ENCODE assay signal across 1 cellular context in the genomic region with DNA sequence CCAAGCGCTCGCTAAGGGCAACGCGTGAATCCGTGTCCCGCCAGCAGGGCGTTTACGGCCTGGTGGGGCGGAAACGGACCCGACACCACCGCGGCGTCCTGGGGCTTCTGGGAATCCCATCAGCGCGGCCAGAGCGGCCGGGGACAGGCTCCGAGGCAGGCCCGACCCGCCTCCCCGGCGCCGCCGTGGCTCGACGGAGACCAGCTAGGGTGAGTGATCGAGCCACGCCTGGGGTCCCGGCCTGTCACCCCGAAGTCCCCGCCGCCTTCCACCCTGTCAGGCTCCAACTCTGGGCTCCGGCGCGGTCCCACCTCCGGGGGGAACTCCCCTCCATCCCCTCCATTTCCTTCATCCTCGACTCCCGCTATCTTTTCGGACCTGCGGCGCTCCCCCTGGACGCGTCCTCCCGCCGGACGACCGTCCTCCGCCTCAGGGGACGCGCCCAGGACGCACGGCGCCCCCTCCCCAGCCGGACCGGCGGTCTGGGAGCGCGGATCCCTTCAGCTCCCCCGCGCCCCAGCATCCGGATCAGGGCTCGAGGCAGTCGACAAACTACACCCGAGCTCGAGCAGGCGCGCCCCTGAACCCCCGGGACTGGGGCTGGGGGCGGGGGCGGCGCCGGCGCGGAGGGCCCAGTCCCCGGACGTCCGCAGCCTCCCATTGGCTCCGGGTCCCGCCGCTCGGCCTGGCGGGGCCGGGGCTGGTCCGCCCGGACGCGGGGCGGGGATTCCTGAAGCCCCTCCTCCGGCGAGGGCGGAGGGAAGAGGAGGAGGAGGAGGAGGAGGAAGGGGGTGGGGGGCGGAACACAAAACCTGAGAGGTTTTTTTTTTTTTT.
TF ChIP-seq lines count a peak whose summit lies in the region.

No MANE protein-coding gene starts in this region.

TF ChIP-seq in K562, 482 proteins besides CTCF, POLR2A, EP300 and RAD21 (continued from another document and continues in another):
- TF ChIP-seq GATAD2B (IDR thresholded peaks at IDR 0.05; ENCODE audit: borderline replicate concordance) (no peak), LEF1 (IDR thresholded peaks at IDR 0.05) (no peak), TCF3 (CRISPR knock-in tag; IDR thresholded peaks at IDR 0.05) (0 out of 2 replicates have a peak, but pooled peaks have one; percentile 19), POLR2H (tag; IDR thresholded peaks at IDR 0.05; ENCODE audit: low read depth) (peak; percentile 63; the same call in 1 of the 2 replicates), NR4A1 (CRISPR knock-in tag; IDR thresholded peaks at IDR 0.05) (no peak), NR4A1 (tag; IDR thresholded peaks at IDR 0.05) (no peak), TARDBP (IDR thresholded peaks at IDR 0.05) (0 out of 2 replicates have a peak, but pooled peaks have one; percentile 43), DMBX1 (CRISPR knock-in tag; IDR thresholded peaks at IDR 0.05; ENCODE audit: borderline replicate concordance) (no peak), E2F3 (CRISPR knock-in tag; IDR thresholded peaks at IDR 0.05) (0 out of 2 replicates have a peak, but pooled peaks have one; percentile 24), MEF2A (IDR thresholded peaks at IDR 0.05; ENCODE audit: control insufficient read depth, low read depth, low read length) (no peak), CBX1 (IDR thresholded peaks at IDR 0.05; ENCODE audit: low read depth) (peak; percentile 22; the same call in 1 of the 2 replicates), ZNF57 (CRISPR knock-in tag; IDR thresholded peaks at IDR 0.05) (no peak), ZNF780A (CRISPR knock-in tag; IDR thresholded peaks at IDR 0.05) (no peak), LCOR (CRISPR knock-in tag; IDR thresholded peaks at IDR 0.05) (no peak), FOXJ3 (CRISPR knock-in tag; IDR thresholded peaks at IDR 0.05) (no peak), NR2F6 (CRISPR knock-in tag; IDR thresholded peaks at IDR 0.05) (no peak), ZNF696 (CRISPR knock-in tag; conservative IDR thresholded peaks at IDR 0.05) (no peak), HMGN3 (IDR thresholded peaks at IDR 0.05; ENCODE audit: borderline replicate concordance, extremely low read depth, insufficient read length, low read depth, low read length) (peak; percentile 64), ZNF282 (CRISPR knock-in tag; IDR thresholded peaks at IDR 0.05) (no peak), CREM (IDR thresholded peaks at IDR 0.05; ENCODE audit: low read depth) (peak; percentile 12), RUNX1 (IDR thresholded peaks at IDR 0.05; ENCODE audit: low read depth) (no peak), ZNF778 (CRISPR knock-in tag; IDR thresholded peaks at IDR 0.05) (no peak), ZFP1 (CRISPR knock-in tag; IDR thresholded peaks at IDR 0.05) (no peak), ELF2 (CRISPR knock-in tag; IDR thresholded peaks at IDR 0.05) (no peak), POLR2G (IDR thresholded peaks at IDR 0.05; ENCODE audit: low read depth, low read length) (peak; percentile 90), ZNF324 (CRISPR knock-in tag; IDR thresholded peaks at IDR 0.05) (no peak), NCOA4 (IDR thresholded peaks at IDR 0.05; ENCODE audit: partially characterized antibody) (no peak), RFX5 (IDR thresholded peaks at IDR 0.05; ENCODE audit: low read depth, low read length) (no peak), HMG20B (CRISPR knock-in tag; IDR thresholded peaks at IDR 0.05) (no peak), ZNF140 (CRISPR knock-in tag; IDR thresholded peaks at IDR 0.05) (no peak), CHD1 (IDR thresholded peaks at IDR 0.05; ENCODE audit: low read length) (no peak)
- TF ChIP-seq, protein P1, sequence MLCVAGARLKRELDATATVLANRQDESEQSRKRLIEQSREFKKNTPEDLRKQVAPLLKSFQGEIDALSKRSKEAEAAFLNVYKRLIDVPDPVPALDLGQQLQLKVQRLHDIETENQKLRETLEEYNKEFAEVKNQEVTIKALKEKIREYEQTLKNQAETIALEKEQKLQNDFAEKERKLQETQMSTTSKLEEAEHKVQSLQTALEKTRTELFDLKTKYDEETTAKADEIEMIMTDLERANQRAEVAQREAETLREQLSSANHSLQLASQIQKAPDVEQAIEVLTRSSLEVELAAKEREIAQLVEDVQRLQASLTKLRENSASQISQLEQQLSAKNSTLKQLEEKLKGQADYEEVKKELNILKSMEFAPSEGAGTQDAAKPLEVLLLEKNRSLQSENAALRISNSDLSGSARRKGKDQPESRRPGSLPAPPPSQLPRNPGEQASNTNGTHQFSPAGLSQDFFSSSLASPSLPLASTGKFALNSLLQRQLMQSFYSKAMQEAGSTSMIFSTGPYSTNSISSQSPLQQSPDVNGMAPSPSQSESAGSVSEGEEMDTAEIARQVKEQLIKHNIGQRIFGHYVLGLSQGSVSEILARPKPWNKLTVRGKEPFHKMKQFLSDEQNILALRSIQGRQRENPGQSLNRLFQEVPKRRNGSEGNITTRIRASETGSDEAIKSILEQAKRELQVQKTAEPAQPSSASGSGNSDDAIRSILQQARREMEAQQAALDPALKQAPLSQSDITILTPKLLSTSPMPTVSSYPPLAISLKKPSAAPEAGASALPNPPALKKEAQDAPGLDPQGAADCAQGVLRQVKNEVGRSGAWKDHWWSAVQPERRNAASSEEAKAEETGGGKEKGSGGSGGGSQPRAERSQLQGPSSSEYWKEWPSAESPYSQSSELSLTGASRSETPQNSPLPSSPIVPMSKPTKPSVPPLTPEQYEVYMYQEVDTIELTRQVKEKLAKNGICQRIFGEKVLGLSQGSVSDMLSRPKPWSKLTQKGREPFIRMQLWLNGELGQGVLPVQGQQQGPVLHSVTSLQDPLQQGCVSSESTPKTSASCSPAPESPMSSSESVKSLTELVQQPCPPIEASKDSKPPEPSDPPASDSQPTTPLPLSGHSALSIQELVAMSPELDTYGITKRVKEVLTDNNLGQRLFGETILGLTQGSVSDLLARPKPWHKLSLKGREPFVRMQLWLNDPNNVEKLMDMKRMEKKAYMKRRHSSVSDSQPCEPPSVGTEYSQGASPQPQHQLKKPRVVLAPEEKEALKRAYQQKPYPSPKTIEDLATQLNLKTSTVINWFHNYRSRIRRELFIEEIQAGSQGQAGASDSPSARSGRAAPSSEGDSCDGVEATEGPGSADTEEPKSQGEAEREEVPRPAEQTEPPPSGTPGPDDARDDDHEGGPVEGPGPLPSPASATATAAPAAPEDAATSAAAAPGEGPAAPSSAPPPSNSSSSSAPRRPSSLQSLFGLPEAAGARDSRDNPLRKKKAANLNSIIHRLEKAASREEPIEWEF (CRISPR knock-in tag; IDR thresholded peaks at IDR 0.05) = no peak
- TF ChIP-seq, protein P2, sequence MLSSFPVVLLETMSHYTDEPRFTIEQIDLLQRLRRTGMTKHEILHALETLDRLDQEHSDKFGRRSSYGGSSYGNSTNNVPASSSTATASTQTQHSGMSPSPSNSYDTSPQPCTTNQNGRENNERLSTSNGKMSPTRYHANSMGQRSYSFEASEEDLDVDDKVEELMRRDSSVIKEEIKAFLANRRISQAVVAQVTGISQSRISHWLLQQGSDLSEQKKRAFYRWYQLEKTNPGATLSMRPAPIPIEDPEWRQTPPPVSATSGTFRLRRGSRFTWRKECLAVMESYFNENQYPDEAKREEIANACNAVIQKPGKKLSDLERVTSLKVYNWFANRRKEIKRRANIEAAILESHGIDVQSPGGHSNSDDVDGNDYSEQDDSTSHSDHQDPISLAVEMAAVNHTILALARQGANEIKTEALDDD (IDR thresholded peaks at IDR 0.05) = no peak
- TF ChIP-seq, protein P3, sequence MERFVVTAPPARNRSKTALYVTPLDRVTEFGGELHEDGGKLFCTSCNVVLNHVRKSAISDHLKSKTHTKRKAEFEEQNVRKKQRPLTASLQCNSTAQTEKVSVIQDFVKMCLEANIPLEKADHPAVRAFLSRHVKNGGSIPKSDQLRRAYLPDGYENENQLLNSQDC (CRISPR knock-in tag; IDR thresholded peaks at IDR 0.05) = no peak
- TF ChIP-seq, protein P4, sequence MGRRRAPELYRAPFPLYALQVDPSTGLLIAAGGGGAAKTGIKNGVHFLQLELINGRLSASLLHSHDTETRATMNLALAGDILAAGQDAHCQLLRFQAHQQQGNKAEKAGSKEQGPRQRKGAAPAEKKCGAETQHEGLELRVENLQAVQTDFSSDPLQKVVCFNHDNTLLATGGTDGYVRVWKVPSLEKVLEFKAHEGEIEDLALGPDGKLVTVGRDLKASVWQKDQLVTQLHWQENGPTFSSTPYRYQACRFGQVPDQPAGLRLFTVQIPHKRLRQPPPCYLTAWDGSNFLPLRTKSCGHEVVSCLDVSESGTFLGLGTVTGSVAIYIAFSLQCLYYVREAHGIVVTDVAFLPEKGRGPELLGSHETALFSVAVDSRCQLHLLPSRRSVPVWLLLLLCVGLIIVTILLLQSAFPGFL (CRISPR knock-in tag; IDR thresholded peaks at IDR 0.05) = no peak
- TF ChIP-seq, protein P5, sequence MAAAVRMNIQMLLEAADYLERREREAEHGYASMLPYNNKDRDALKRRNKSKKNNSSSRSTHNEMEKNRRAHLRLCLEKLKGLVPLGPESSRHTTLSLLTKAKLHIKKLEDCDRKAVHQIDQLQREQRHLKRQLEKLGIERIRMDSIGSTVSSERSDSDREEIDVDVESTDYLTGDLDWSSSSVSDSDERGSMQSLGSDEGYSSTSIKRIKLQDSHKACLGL (CRISPR knock-in tag; IDR thresholded peaks at IDR 0.05; ENCODE audit: borderline replicate concordance, poor library complexity, severe bottlenecking) = no peak
- TF ChIP-seq, protein P6, sequence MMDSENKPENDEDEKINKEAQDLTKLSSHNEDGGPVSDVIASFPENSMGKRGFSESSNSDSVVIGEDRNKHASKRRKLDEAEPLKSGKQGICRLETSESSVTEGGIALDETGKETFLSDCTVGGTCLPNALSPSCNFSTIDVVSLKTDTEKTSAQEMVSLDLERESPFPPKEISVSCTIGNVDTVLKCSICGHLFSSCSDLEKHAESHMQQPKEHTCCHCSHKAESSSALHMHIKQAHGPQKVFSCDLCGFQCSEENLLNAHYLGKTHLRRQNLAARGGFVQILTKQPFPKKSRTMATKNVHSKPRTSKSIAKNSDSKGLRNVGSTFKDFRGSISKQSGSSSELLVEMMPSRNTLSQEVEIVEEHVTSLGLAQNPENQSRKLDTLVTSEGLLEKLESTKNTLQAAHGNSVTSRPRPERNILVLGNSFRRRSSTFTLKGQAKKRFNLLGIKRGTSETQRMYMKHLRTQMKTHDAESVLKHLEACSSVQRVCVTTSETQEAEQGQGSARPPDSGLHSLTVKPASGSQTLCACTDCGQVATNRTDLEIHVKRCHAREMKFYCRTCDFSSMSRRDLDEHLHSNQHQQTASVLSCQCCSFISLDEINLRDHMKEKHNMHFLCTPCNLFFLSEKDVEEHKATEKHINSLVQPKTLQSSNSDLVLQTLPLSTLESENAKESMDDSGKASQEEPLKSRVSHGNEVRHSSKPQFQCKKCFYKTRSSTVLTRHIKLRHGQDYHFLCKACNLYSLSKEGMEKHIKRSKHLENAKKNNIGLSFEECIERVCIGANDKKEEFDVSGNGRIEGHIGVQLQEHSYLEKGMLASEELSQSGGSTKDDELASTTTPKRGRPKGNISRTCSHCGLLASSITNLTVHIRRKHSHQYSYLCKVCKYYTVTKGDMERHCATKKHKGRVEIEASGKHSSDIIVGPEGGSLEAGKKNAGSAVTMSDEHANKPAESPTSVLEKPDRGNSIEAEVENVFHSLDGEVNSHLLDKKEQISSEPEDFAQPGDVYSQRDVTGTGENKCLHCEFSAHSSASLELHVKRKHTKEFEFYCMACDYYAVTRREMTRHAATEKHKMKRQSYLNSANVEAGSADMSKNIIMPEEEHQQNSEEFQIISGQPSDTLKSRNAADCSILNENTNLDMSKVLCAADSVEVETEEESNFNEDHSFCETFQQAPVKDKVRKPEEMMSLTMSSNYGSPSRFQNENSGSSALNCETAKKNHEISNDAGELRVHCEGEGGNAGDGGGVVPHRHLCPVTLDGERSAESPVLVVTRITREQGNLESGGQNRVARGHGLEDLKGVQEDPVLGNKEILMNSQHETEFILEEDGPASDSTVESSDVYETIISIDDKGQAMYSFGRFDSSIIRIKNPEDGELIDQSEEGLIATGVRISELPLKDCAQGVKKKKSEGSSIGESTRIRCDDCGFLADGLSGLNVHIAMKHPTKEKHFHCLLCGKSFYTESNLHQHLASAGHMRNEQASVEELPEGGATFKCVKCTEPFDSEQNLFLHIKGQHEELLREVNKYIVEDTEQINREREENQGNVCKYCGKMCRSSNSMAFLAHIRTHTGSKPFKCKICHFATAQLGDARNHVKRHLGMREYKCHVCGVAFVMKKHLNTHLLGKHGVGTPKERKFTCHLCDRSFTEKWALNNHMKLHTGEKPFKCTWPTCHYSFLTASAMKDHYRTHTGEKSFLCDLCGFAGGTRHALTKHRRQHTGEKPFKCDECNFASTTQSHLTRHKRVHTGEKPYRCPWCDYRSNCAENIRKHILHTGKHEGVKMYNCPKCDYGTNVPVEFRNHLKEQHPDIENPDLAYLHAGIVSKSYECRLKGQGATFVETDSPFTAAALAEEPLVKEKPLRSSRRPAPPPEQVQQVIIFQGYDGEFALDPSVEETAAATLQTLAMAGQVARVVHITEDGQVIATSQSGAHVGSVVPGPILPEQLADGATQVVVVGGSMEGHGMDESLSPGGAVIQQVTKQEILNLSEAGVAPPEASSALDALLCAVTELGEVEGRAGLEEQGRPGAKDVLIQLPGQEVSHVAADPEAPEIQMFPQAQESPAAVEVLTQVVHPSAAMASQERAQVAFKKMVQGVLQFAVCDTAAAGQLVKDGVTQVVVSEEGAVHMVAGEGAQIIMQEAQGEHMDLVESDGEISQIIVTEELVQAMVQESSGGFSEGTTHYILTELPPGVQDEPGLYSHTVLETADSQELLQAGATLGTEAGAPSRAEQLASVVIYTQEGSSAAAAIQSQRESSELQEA (IDR thresholded peaks at IDR 0.05; ENCODE audit: low read depth) = no peak
- TF ChIP-seq, protein P7, sequence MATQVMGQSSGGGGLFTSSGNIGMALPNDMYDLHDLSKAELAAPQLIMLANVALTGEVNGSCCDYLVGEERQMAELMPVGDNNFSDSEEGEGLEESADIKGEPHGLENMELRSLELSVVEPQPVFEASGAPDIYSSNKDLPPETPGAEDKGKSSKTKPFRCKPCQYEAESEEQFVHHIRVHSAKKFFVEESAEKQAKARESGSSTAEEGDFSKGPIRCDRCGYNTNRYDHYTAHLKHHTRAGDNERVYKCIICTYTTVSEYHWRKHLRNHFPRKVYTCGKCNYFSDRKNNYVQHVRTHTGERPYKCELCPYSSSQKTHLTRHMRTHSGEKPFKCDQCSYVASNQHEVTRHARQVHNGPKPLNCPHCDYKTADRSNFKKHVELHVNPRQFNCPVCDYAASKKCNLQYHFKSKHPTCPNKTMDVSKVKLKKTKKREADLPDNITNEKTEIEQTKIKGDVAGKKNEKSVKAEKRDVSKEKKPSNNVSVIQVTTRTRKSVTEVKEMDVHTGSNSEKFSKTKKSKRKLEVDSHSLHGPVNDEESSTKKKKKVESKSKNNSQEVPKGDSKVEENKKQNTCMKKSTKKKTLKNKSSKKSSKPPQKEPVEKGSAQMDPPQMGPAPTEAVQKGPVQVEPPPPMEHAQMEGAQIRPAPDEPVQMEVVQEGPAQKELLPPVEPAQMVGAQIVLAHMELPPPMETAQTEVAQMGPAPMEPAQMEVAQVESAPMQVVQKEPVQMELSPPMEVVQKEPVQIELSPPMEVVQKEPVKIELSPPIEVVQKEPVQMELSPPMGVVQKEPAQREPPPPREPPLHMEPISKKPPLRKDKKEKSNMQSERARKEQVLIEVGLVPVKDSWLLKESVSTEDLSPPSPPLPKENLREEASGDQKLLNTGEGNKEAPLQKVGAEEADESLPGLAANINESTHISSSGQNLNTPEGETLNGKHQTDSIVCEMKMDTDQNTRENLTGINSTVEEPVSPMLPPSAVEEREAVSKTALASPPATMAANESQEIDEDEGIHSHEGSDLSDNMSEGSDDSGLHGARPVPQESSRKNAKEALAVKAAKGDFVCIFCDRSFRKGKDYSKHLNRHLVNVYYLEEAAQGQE (CRISPR knock-in tag; IDR thresholded peaks at IDR 0.05; ENCODE audit: low read depth) = no peak
